Comparison of ENCODE assay signal across 19 cellular contexts in genomic region chr13:102914629-102914935, GRCh38.
A peak's percentile ranks its signal among the peaks of the same experiment; 100 is the strongest.
DNase-seq lines count a peak whose midpoint lies in the region; ATAC-seq and TF ChIP-seq lines count a peak whose summit lies in the region.
"Had no signal": no experiment of that assay in that cellular context is flagged by ENCODE, and none has a peak within 500 bp of the region (broad histone marks: within the 10 kb centered on the region; RNA-seq: fewer than 3 reads in every experiment).

No MANE protein-coding gene starts in this region.

- H3K9me3 ChIP-seq in adipocyte (ENCODE audit: control insufficient read depth, low read length) (no peaks in the 10 kb centered on the region), MM.1S (replicated peaks; ENCODE audit: insufficient read depth, low read length) (no peaks in the 10 kb centered on the region)
- no peaks in the 10 kb centered on the region for H3K9me3 ChIP-seq in naive thymus-derived CD4-positive, alpha-beta T cell (ENCODE audit: control insufficient read depth in 2 of 3, low read length in 3 of 3)
- H3K9me3 ChIP-seq: SJSA1 had no signal

- ATAC-seq in naive thymus-derived CD4-positive, alpha-beta T cell = no peak
- ATAC-seq in GM18520 (IDR thresholded peaks at IDR 0.05; ENCODE audit: unreplicated experiment) = no peak
- ATAC-seq: HCT116, K562 had no signal

- H3K79me2 ChIP-seq in MM.1S (ENCODE audit: low read length) = no peaks in the 10 kb centered on the region

- H3K27ac Mint-ChIP-seq in mesothelial cell of epicardium (peak overlapping the region; percentile 85), type B pancreatic cell (peak overlapping the region; percentile 68)
- no peak overlapping the region for H3K27ac Mint-ChIP-seq in naive thymus-derived CD4-positive, alpha-beta T cell

- H3K4me1 ChIP-seq in adipocyte (ENCODE audit: control insufficient read depth, insufficient read depth, low read length) = no peaks in the 10 kb centered on the region
- no peaks in the 10 kb centered on the region for H3K4me1 ChIP-seq in MM.1S (ENCODE audit: low read length)
- no peaks in the 10 kb centered on the region for H3K4me1 ChIP-seq in naive thymus-derived CD4-positive, alpha-beta T cell (ENCODE audit: control insufficient read depth in 2 of 2, insufficient read depth in 2 of 2, low read length in 2 of 2)
- H3K4me1 ChIP-seq: SJSA1 had no signal

- no peaks in the 10 kb centered on the region for H3K27me3 Mint-ChIP-seq in mesothelial cell of epicardium (ENCODE audit: low read depth)
- no peaks in the 10 kb centered on the region for H3K27me3 Mint-ChIP-seq in type B pancreatic cell
- peaks cover 33 to 49% (median 41%) of the 10 kb centered on the region in 5 donors for H3K27me3 Mint-ChIP-seq in naive thymus-derived CD4-positive, alpha-beta T cell

- H3K9me3 Mint-ChIP-seq in mesothelial cell of epicardium = peaks cover 17% of the 10 kb centered on the region
- peaks cover 9% of the 10 kb centered on the region for H3K9me3 Mint-ChIP-seq in type B pancreatic cell
- H3K9me3 Mint-ChIP-seq in naive thymus-derived CD4-positive, alpha-beta T cell = peaks cover 0 to 8% (median 4%) of the 10 kb centered on the region in 11 donors

- H3K9ac ChIP-seq in adipocyte (ENCODE audit: low read length) = no peak overlapping the region
- no peak overlapping the region for H3K9ac ChIP-seq in MM.1S (ENCODE audit: low read length)

- H3K4me3 Mint-ChIP-seq in mesothelial cell of epicardium (no peak overlapping the region), type B pancreatic cell (no peak overlapping the region)
- H3K4me3 Mint-ChIP-seq in naive thymus-derived CD4-positive, alpha-beta T cell = no peak overlapping the region
- H3K4me3 Mint-ChIP-seq: CD4-positive, alpha-beta memory T cell had no signal

- H3F3A ChIP-seq in MM.1S (ENCODE audit: insufficient read depth, low read length) = no peaks in the 10 kb centered on the region

- H3K36me3 Mint-ChIP-seq in mesothelial cell of epicardium = peaks cover 12% of the 10 kb centered on the region
- H3K36me3 Mint-ChIP-seq in type B pancreatic cell = no peaks in the 10 kb centered on the region
- no peaks in the 10 kb centered on the region for H3K36me3 Mint-ChIP-seq in naive thymus-derived CD4-positive, alpha-beta T cell
- H3K36me3 Mint-ChIP-seq: CD4-positive, alpha-beta memory T cell had no signal

- intact Hi-C loops in naive thymus-derived CD4-positive, alpha-beta T cell (cut with micrococcal nuclease) = no loop called here

- H2AFZ ChIP-seq in MM.1S (ENCODE audit: low read length) = no peak overlapping the region

- no peak for TF ChIP-seq CTCF in mesothelial cell of epicardium (IDR thresholded peaks at IDR 0.05; ENCODE audit: unreplicated experiment)
- no peak for TF ChIP-seq CTCF in type B pancreatic cell (conservative IDR thresholded peaks at IDR 0.05)
- no peak for TF ChIP-seq CTCF in MM.1S (IDR thresholded peaks at IDR 0.05; ENCODE audit: low read length)

- H3K9me2 ChIP-seq in MM.1S (replicated peaks; ENCODE audit: insufficient read depth, low read length) = no peaks in the 10 kb centered on the region

- CTCF ChIA-PET in naive thymus-derived CD4-positive, alpha-beta T cell (lab: Charles Lee) = no interaction called here

- H3K4me3 ChIP-seq in adipocyte (ENCODE audit: low read length) = no peak overlapping the region
- no peak overlapping the region for H3K4me3 ChIP-seq in MM.1S (ENCODE audit: low read length)
- H3K4me3 ChIP-seq in naive thymus-derived CD4-positive, alpha-beta T cell (ENCODE audit: low read length) = no peak overlapping the region
- H3K4me3 ChIP-seq: K562, SJSA1 had no signal

- no peaks in the 10 kb centered on the region for H3K36me3 ChIP-seq in adipocyte (ENCODE audit: control insufficient read depth, insufficient read depth, low read length, severe bottlenecking)
- H3K36me3 ChIP-seq in MM.1S (replicated peaks; ENCODE audit: insufficient read depth, low read length) = no peaks in the 10 kb centered on the region
- no peaks in the 10 kb centered on the region for H3K36me3 ChIP-seq in naive thymus-derived CD4-positive, alpha-beta T cell (ENCODE audit: control insufficient read depth in 2 of 3, insufficient read depth in 3 of 3, low read length in 3 of 3)
- H3K36me3 ChIP-seq: SJSA1 had no signal

- H3K27me3 ChIP-seq in adipocyte (replicated peaks; ENCODE audit: control insufficient read depth, insufficient read depth, low read length) (peaks cover 4% of the 10 kb centered on the region), MM.1S (replicated peaks; ENCODE audit: insufficient read depth, low read length) (no peaks in the 10 kb centered on the region)
- no peaks in the 10 kb centered on the region for H3K27me3 ChIP-seq in naive thymus-derived CD4-positive, alpha-beta T cell (ENCODE audit: control insufficient read depth in 2 of 2, insufficient read depth in 2 of 2, low read length in 2 of 2)

- DNase-seq in NCI-H82 (lab: John Stamatoyannopoulos, UW) (peak; percentile 18), NCI-H82 treated with DMSO at 0.1 percent for 48 hours (lab: John Stamatoyannopoulos, UW; ENCODE audit: unreplicated experiment) (no peak), adipocyte (ENCODE audit: low read depth) (peak; percentile 15), mesothelial cell of epicardium (ENCODE audit: low spot score in 2 of 2, unreplicated experiment in 2 of 2) (no peak), type B pancreatic cell (ENCODE audit: extremely low spot score, unreplicated experiment) (no peak), MM.1S (no peak)
- DNase-seq in naive thymus-derived CD4-positive, alpha-beta T cell = no peak
- DNase-seq: 8988T; CD4-positive, alpha-beta memory T cell; NCI-H1092; NCI-H1694; NCI-H2107; NCI-H345; NCI-H526 had no signal

- H3K4me2 ChIP-seq in MM.1S (ENCODE audit: low read depth, low read length) = no peak overlapping the region

- H3K27ac ChIP-seq in MM.1S (ENCODE audit: low read length) = no peak overlapping the region
- no peak overlapping the region for H3K27ac ChIP-seq in naive thymus-derived CD4-positive, alpha-beta T cell (ENCODE audit: low read depth, low read length)
- H3K27ac ChIP-seq: RWPE1, SJSA1 had no signal

- peaks cover 60% of the 10 kb centered on the region for H3K4me1 Mint-ChIP-seq in mesothelial cell of epicardium
- peaks cover 32% of the 10 kb centered on the region for H3K4me1 Mint-ChIP-seq in type B pancreatic cell (ENCODE audit: unreplicated experiment)
- H3K4me1 Mint-ChIP-seq in naive thymus-derived CD4-positive, alpha-beta T cell = peaks cover 0 to 5% (median 0%) of the 10 kb centered on the region in 7 donors

- POLR2A ChIA-PET in naive thymus-derived CD4-positive, alpha-beta T cell (lab: Charles Lee) = no interaction called here

- H4K20me1 ChIP-seq in MM.1S (ENCODE audit: insufficient read depth, low read length) = no peaks in the 10 kb centered on the region

Comparison
In these comparisons a context has a peak if more than half of its experiments do, and no peak if none do; other contexts are left out.
1. DNase-seq: peak in NCI-H82 (single experiment) and adipocyte (single experiment); none in NCI-H82 treated with DMSO at 0.1 percent for 48 hours (single experiment), mesothelial cell of epicardium (0 of 2), type B pancreatic cell (single experiment), MM.1S (single experiment) and naive thymus-derived CD4-positive, alpha-beta T cell (0 of 9).
2. H3K27ac Mint-ChIP-seq: peak in mesothelial cell of epicardium (single experiment) and type B pancreatic cell (single experiment); none in naive thymus-derived CD4-positive, alpha-beta T cell (0 of 9).